12 cellular contexts compared by ENCODE assay signal in the genomic region with DNA sequence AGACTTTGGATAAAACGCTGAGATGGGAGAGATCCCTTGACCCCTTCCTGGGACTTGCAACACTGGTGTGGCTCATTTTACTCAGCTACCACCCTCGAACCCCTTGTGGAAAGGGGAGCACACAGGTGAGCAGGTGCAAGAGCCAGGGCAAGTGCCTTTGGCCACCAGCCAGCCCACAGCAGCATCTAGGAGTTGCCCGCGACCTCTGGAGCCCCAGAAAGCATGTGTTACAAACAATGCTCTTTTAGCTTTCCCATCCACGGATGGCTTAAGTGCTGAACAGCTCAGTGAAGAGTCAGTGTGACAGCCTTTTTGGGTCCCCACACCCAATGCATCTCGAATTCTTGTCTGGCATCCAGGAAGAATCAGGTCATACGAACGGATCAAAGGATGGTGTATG.
"Had no signal": no experiment of that assay in that cellular context is flagged by ENCODE, and none has a peak within 500 bp of the region (broad histone marks: within the 10 kb centered on the region; RNA-seq: fewer than 3 reads in every experiment).

No MANE protein-coding gene starts in this region.

- H3K27ac Mint-ChIP-seq: type B pancreatic cell had no signal

- H3K9me3 Mint-ChIP-seq: activated T-helper 1 cell treated with anti-CD3 and anti-CD28 coated beads, Interleukin-12 subunit alpha, Interleukin-12 subunit beta, Interleukin-2, Interleukin-4 antibody, amounts not matched to agents 30 ng/mL and 10 ng/mL and 1 ng/mL, durations not matched to agents 14 hours and 24 hours and 36 hours; type B pancreatic cell had no signal

- H3K27me3 Mint-ChIP-seq: activated CD8-positive, alpha-beta T cell treated with anti-CD3 and anti-CD28 coated beads for 36 hours; stimulated activated naive B cell treated with anti-CD40 and anti-IgM and Interleukin-4, amounts not matched to agents 10 μg/mL and 1 μg/mL and 100 μg/mL, for 72 hours had no signal

- H3K9me3 ChIP-seq: right atrium auricular region had no signal

- H3K4me3 ChIP-seq: hepatocyte, right atrium auricular region had no signal

- H3K27me3 ChIP-seq: hepatocyte, right atrium auricular region had no signal

- H3K36me3 Mint-ChIP-seq: stimulated activated naive B cell treated with anti-CD40 and anti-IgM and Interleukin-4, amounts not matched to agents 10 μg/mL and 1 μg/mL and 100 μg/mL, for 72 hours; type B pancreatic cell had no signal

- H3K79me2 ChIP-seq: hepatocyte had no signal

- H3K4me1 ChIP-seq: right atrium auricular region had no signal

- H3K27ac ChIP-seq: right atrium auricular region had no signal

- H3K4me3 Mint-ChIP-seq: activated CD8-positive, alpha-beta T cell treated with anti-CD3 and anti-CD28 coated beads for 36 hours; activated T-helper 1 cell treated with anti-CD3 and anti-CD28 coated beads, Interleukin-12 subunit alpha, Interleukin-12 subunit beta, Interleukin-2, Interleukin-4 antibody, amounts not matched to agents 30 ng/mL and 10 ng/mL and 1 ng/mL, durations not matched to agents 14 hours and 24 hours and 36 hours; stimulated activated naive B cell treated with anti-CD40 and anti-IgM and Interleukin-4, amounts not matched to agents 10 μg/mL and 1 μg/mL and 100 μg/mL, for 72 hours; type B pancreatic cell had no signal

- H3K36me3 ChIP-seq: right atrium auricular region had no signal

- DNase-seq: activated CD8-positive, alpha-beta memory T cell treated with anti-CD3 and anti-CD28 coated beads, Interleukin-2, amount 50 U/mL, for 4 hours; activated CD8-positive, alpha-beta T cell treated with anti-CD3 and anti-CD28 coated beads for 36 hours; activated naive CD4-positive, alpha-beta T cell treated with Interleukin-2 at 50 U/mL for 16 hours; caudate nucleus; cortex of kidney; effector memory CD4-positive, alpha-beta T cell; posterior cingulate gyrus; stimulated activated naive B cell treated with anti-CD40 and anti-IgM and Interleukin-4, amounts not matched to agents 10 μg/mL and 1 μg/mL and 100 μg/mL, for 72 hours had no signal

- H2AFZ ChIP-seq: hepatocyte had no signal
